1 cellular context compared by ENCODE assay signal in genomic region chr6:26223677-26224546, GRCh38.
TF ChIP-seq lines count a peak whose summit lies in the region.

No MANE protein-coding gene starts in this region.

TF ChIP-seq in HepG2, 621 proteins besides CTCF, POLR2A, EP300 and RAD21 (continued from another document and continues in another):
- TF ChIP-seq, protein P1, sequence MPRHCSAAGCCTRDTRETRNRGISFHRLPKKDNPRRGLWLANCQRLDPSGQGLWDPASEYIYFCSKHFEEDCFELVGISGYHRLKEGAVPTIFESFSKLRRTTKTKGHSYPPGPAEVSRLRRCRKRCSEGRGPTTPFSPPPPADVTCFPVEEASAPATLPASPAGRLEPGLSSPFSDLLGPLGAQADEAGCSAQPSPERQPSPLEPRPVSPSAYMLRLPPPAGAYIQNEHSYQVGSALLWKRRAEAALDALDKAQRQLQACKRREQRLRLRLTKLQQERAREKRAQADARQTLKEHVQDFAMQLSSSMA (CRISPR knock-in tag; IDR thresholded peaks at IDR 0.05), result no peak
- TF ChIP-seq MED13 (CRISPR knock-in tag; IDR thresholded peaks at IDR 0.05) (no peak), ZNF18 (CRISPR knock-in tag; IDR thresholded peaks at IDR 0.05; ENCODE audit: insufficient replicate concordance) (no peak), ZNF484 (CRISPR knock-in tag; IDR thresholded peaks at IDR 0.05; ENCODE audit: borderline replicate concordance, low read depth) (no peak), IKZF1 (IDR thresholded peaks at IDR 0.05) (no peak), NR3C1 (CRISPR knock-in tag; IDR thresholded peaks at IDR 0.05) (no peak), CBX1 (IDR thresholded peaks at IDR 0.05; ENCODE audit: low read depth) (no peak), ZNF263 (CRISPR knock-in tag; IDR thresholded peaks at IDR 0.05) (no peak), ZNF30 (CRISPR knock-in tag; IDR thresholded peaks at IDR 0.05) (no peak), ELF1 (CRISPR knock-in tag; IDR thresholded peaks at IDR 0.05) (no peak), NR2F6 (IDR thresholded peaks at IDR 0.05) (no peak), NR2F6 (CRISPR knock-in tag; IDR thresholded peaks at IDR 0.05) (no peak), U2AF2 (IDR thresholded peaks at IDR 0.05; ENCODE audit: low read depth, low read length) (no peak), WIZ (CRISPR knock-in tag; IDR thresholded peaks at IDR 0.05) (no peak), MEIS1 (CRISPR knock-in tag; IDR thresholded peaks at IDR 0.05; ENCODE audit: borderline replicate concordance) (no peak), ZFY (CRISPR knock-in tag; IDR thresholded peaks at IDR 0.05) (no peak), ZBTB4 (CRISPR knock-in tag; IDR thresholded peaks at IDR 0.05; ENCODE audit: borderline replicate concordance) (no peak), RFXAP (CRISPR knock-in tag; IDR thresholded peaks at IDR 0.05; ENCODE audit: borderline replicate concordance) (no peak), ZSCAN20 (CRISPR knock-in tag; IDR thresholded peaks at IDR 0.05; ENCODE audit: borderline replicate concordance) (no peak), SNAPC2 (CRISPR knock-in tag; IDR thresholded peaks at IDR 0.05) (no peak), ZNF772 (CRISPR knock-in tag; IDR thresholded peaks at IDR 0.05) (0 out of 2 replicates have a peak, but pooled peaks have one; percentile 6), TBX2 (CRISPR knock-in tag; IDR thresholded peaks at IDR 0.05; ENCODE audit: borderline replicate concordance) (no peak), TARDBP (CRISPR knock-in tag; IDR thresholded peaks at IDR 0.05) (0 out of 2 replicates have a peak, but pooled peaks have one; percentile 5), ZBTB42 (CRISPR knock-in tag; IDR thresholded peaks at IDR 0.05) (no peak), ZNF878 (CRISPR knock-in tag; IDR thresholded peaks at IDR 0.05) (peak; percentile 63; the same call in 1 of the 2 replicates), ZNF432 (CRISPR knock-in tag; IDR thresholded peaks at IDR 0.05; ENCODE audit: borderline replicate concordance) (no peak), HOXA7 (CRISPR knock-in tag; IDR thresholded peaks at IDR 0.05) (no peak), PCBP1 (IDR thresholded peaks at IDR 0.05; ENCODE audit: borderline replicate concordance, low read depth, low read length) (no peak), KMT2A (CRISPR knock-in tag; IDR thresholded peaks at IDR 0.05) (0 out of 2 replicates have a peak, but pooled peaks have one; percentile 34), TBX3 (IDR thresholded peaks at IDR 0.05; ENCODE audit: borderline replicate concordance) (no peak), CBX2 (IDR thresholded peaks at IDR 0.05; ENCODE audit: low read depth, low read length) (no peak), CBX2 (CRISPR knock-in tag; IDR thresholded peaks at IDR 0.05; ENCODE audit: low read depth) (0 out of 2 replicates have a peak, but pooled peaks have one; percentile 30), ZBTB1 (CRISPR knock-in tag; IDR thresholded peaks at IDR 0.05; ENCODE audit: borderline replicate concordance) (no peak), ZBTB7B (CRISPR knock-in tag; IDR thresholded peaks at IDR 0.05) (no peak), ZNF253 (CRISPR knock-in tag; IDR thresholded peaks at IDR 0.05; ENCODE audit: borderline replicate concordance) (no peak), ZNF703 (CRISPR knock-in tag; IDR thresholded peaks at IDR 0.05; ENCODE audit: borderline replicate concordance) (no peak), SAP130 (CRISPR knock-in tag; IDR thresholded peaks at IDR 0.05; ENCODE audit: low read depth) (peak; percentile 71)
- TF ChIP-seq, protein P2, sequence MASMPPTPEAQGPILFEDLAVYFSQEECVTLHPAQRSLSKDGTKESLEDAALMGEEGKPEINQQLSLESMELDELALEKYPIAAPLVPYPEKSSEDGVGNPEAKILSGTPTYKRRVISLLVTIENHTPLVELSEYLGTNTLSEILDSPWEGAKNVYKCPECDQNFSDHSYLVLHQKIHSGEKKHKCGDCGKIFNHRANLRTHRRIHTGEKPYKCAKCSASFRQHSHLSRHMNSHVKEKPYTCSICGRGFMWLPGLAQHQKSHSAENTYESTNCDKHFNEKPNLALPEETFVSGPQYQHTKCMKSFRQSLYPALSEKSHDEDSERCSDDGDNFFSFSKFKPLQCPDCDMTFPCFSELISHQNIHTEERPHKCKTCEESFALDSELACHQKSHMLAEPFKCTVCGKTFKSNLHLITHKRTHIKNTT (CRISPR knock-in tag; IDR thresholded peaks at IDR 0.05), result no peak
- TF ChIP-seq, protein P3, sequence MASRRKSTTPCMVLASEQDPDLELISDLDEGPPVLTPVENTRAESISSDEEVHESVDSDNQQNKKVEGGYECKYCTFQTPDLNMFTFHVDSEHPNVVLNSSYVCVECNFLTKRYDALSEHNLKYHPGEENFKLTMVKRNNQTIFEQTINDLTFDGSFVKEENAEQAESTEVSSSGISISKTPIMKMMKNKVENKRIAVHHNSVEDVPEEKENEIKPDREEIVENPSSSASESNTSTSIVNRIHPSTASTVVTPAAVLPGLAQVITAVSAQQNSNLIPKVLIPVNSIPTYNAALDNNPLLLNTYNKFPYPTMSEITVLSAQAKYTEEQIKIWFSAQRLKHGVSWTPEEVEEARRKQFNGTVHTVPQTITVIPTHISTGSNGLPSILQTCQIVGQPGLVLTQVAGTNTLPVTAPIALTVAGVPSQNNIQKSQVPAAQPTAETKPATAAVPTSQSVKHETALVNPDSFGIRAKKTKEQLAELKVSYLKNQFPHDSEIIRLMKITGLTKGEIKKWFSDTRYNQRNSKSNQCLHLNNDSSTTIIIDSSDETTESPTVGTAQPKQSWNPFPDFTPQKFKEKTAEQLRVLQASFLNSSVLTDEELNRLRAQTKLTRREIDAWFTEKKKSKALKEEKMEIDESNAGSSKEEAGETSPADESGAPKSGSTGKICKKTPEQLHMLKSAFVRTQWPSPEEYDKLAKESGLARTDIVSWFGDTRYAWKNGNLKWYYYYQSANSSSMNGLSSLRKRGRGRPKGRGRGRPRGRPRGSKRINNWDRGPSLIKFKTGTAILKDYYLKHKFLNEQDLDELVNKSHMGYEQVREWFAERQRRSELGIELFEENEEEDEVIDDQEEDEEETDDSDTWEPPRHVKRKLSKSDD (CRISPR knock-in tag; IDR thresholded peaks at IDR 0.05; ENCODE audit: low read depth), result peak; percentile 27; the same call in 1 of the 2 replicates
- TF ChIP-seq, protein P4, sequence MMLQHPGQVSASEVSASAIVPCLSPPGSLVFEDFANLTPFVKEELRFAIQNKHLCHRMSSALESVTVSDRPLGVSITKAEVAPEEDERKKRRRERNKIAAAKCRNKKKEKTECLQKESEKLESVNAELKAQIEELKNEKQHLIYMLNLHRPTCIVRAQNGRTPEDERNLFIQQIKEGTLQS (CRISPR knock-in tag; IDR thresholded peaks at IDR 0.05), result no peak
- TF ChIP-seq, protein P5, sequence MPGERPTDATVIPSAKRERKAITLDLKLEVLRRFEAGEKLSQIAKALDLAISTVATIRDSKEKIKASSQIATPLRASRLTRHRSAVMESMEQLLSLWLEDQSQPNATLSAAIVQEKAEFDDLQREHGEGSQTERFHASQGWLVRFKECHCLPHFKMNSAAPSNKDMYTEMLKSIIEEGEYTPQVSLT (CRISPR knock-in tag; IDR thresholded peaks at IDR 0.05; ENCODE audit: borderline replicate concordance, low read depth), result no peak
- TF ChIP-seq, protein P6, sequence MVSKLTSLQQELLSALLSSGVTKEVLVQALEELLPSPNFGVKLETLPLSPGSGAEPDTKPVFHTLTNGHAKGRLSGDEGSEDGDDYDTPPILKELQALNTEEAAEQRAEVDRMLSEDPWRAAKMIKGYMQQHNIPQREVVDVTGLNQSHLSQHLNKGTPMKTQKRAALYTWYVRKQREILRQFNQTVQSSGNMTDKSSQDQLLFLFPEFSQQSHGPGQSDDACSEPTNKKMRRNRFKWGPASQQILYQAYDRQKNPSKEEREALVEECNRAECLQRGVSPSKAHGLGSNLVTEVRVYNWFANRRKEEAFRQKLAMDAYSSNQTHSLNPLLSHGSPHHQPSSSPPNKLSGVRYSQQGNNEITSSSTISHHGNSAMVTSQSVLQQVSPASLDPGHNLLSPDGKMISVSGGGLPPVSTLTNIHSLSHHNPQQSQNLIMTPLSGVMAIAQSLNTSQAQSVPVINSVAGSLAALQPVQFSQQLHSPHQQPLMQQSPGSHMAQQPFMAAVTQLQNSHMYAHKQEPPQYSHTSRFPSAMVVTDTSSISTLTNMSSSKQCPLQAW (CRISPR knock-in tag; IDR thresholded peaks at IDR 0.05), result no peak
- TF ChIP-seq, protein P7, sequence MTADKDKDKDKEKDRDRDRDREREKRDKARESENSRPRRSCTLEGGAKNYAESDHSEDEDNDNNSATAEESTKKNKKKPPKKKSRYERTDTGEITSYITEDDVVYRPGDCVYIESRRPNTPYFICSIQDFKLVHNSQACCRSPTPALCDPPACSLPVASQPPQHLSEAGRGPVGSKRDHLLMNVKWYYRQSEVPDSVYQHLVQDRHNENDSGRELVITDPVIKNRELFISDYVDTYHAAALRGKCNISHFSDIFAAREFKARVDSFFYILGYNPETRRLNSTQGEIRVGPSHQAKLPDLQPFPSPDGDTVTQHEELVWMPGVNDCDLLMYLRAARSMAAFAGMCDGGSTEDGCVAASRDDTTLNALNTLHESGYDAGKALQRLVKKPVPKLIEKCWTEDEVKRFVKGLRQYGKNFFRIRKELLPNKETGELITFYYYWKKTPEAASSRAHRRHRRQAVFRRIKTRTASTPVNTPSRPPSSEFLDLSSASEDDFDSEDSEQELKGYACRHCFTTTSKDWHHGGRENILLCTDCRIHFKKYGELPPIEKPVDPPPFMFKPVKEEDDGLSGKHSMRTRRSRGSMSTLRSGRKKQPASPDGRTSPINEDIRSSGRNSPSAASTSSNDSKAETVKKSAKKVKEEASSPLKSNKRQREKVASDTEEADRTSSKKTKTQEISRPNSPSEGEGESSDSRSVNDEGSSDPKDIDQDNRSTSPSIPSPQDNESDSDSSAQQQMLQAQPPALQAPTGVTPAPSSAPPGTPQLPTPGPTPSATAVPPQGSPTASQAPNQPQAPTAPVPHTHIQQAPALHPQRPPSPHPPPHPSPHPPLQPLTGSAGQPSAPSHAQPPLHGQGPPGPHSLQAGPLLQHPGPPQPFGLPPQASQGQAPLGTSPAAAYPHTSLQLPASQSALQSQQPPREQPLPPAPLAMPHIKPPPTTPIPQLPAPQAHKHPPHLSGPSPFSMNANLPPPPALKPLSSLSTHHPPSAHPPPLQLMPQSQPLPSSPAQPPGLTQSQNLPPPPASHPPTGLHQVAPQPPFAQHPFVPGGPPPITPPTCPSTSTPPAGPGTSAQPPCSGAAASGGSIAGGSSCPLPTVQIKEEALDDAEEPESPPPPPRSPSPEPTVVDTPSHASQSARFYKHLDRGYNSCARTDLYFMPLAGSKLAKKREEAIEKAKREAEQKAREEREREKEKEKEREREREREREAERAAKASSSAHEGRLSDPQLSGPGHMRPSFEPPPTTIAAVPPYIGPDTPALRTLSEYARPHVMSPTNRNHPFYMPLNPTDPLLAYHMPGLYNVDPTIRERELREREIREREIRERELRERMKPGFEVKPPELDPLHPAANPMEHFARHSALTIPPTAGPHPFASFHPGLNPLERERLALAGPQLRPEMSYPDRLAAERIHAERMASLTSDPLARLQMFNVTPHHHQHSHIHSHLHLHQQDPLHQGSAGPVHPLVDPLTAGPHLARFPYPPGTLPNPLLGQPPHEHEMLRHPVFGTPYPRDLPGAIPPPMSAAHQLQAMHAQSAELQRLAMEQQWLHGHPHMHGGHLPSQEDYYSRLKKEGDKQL (CRISPR knock-in tag; IDR thresholded peaks at IDR 0.05; ENCODE audit: low read depth), result no peak
